In the genomic region with DNA sequence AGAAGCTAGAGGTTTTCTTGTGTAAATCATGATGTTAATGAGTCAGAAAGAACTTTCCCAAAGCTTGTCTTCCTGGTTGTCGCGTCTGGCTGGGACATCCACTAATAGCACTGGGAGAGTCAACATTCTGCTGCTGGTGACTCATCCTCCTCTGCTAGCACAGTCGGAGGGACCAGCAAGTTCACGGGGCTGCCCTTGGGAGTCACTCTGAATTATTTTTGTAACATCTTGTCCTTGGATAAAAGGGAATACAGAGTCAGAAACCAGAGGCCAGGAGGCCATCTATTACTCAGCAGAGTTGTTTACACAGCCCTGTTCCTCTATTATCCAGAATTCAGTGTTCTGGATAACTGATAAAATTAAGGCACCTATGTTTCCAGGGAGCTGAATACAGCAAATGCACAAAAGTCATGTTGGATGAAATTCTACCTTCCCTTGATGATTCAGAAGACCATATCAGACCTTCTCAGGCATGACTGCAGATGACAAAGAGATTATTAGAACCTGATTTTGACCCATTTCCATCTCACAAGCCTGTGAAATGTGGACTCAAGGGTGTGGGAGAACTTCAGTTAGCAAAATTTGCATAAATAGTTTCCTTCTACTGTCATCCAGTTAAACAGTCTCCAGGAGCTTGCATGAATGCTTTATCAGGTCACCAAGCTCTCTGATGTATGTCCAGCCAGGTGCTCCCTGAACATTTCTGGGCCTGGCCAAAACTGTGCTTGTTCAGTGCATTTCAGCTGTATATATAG, we compare ENCODE assay signal across 9 cellular contexts.
A peak's percentile ranks its signal among the peaks of the same experiment; 100 is the strongest.
DNase-seq lines count a peak whose midpoint lies in the region; ATAC-seq and TF ChIP-seq lines count a peak whose summit lies in the region.
"Had no signal": no experiment of that assay in that cellular context is flagged by ENCODE, and none has a peak within 500 bp of the region (broad histone marks: within the 10 kb centered on the region; RNA-seq: fewer than 3 reads in every experiment).

No MANE protein-coding gene starts in this region.

- H3K4me3 Mint-ChIP-seq in stimulated activated memory B cell treated with anti-CD40 and anti-IgM and Interleukin-4, amounts not matched to agents 10 μg/mL and 1 μg/mL and 100 μg/mL, for 72 hours: no peak overlapping the region
- H3K4me3 Mint-ChIP-seq: activated naive CD8-positive, alpha-beta T cell treated with anti-CD3 and anti-CD28 coated beads, Interleukin-2, amount 10 ng/mL, durations not matched to agents 7 days and 5 days had no signal

- DNase-seq in DMS53 treated with DMSO at 0.1 percent for 48 hours (lab: John Stamatoyannopoulos, UW; ENCODE audit: unreplicated experiment) (peak; percentile 99), RKO (ENCODE audit: low spot score) (peak; percentile 94), choroid plexus epithelial cell (ENCODE audit: low read depth) (peak; percentile 95), left lung (peak in 1 of 2 donors; percentile 88), T-helper 2 cell (no peak)
- DNase-seq: activated naive CD8-positive, alpha-beta T cell treated with anti-CD3 and anti-CD28 coated beads, Interleukin-2, amount 10 ng/mL, durations not matched to agents 7 days and 5 days had no signal

- H3K27me3 Mint-ChIP-seq in stimulated activated memory B cell treated with anti-CD40 and anti-IgM and Interleukin-4, amounts not matched to agents 10 μg/mL and 1 μg/mL and 100 μg/mL, for 72 hours: no peaks in the 10 kb centered on the region
- H3K27me3 Mint-ChIP-seq: activated naive CD8-positive, alpha-beta T cell treated with anti-CD3 and anti-CD28 coated beads, Interleukin-2, amount 10 ng/mL, durations not matched to agents 7 days and 5 days had no signal

- peaks cover 14 to 77% of the 10 kb centered on the region in 2 donors for H3K4me1 ChIP-seq in left lung

- peaks cover 6% of the 10 kb centered on the region for H3K36me3 Mint-ChIP-seq in stimulated activated memory B cell treated with anti-CD40 and anti-IgM and Interleukin-4, amounts not matched to agents 10 μg/mL and 1 μg/mL and 100 μg/mL, for 72 hours

- TF ChIP-seq CTCF in choroid plexus epithelial cell (conservative IDR thresholded peaks at IDR 0.05; ENCODE audit: low read depth, low read length) (no peak), left lung (IDR thresholded peaks at IDR 0.05) (no peak)

- no peaks in the 10 kb centered on the region for H3K36me3 ChIP-seq in left lung

- H3K27me3 ChIP-seq in left lung: no peaks in the 10 kb centered on the region

- H3K4me1 Mint-ChIP-seq in stimulated activated memory B cell treated with anti-CD40 and anti-IgM and Interleukin-4, amounts not matched to agents 10 μg/mL and 1 μg/mL and 100 μg/mL, for 72 hours: peaks cover 96% of the 10 kb centered on the region

- H3K9me3 Mint-ChIP-seq in stimulated activated memory B cell treated with anti-CD40 and anti-IgM and Interleukin-4, amounts not matched to agents 10 μg/mL and 1 μg/mL and 100 μg/mL, for 72 hours: no peaks in the 10 kb centered on the region
- H3K9me3 Mint-ChIP-seq: activated naive CD8-positive, alpha-beta T cell treated with anti-CD3 and anti-CD28 coated beads, Interleukin-2, amount 10 ng/mL, durations not matched to agents 7 days and 5 days had no signal

- H3K4me3 ChIP-seq in choroid plexus epithelial cell (ENCODE audit: low read depth, low read length) (no peak overlapping the region), left lung (no peak overlapping the region)

- H3K27ac Mint-ChIP-seq in stimulated activated memory B cell treated with anti-CD40 and anti-IgM and Interleukin-4, amounts not matched to agents 10 μg/mL and 1 μg/mL and 100 μg/mL, for 72 hours: no peak overlapping the region
- H3K27ac Mint-ChIP-seq: activated naive CD8-positive, alpha-beta T cell treated with anti-CD3 and anti-CD28 coated beads, Interleukin-2, amount 10 ng/mL, durations not matched to agents 7 days and 5 days had no signal

- H3K27ac ChIP-seq in left lung: peak overlapping the region; percentile 67 to 79

- intact Hi-C loops in left lung (cut with DNase I): no loop called here

- ATAC-seq in GM19467 (IDR thresholded peaks at IDR 0.05; ENCODE audit: unreplicated experiment): peak; percentile 63
- ATAC-seq in HG03460 (IDR thresholded peaks at IDR 0.05; ENCODE audit: unreplicated experiment): peak; percentile 60
- peak; percentile 93 for ATAC-seq in left lung
- peak; percentile 62 for ATAC-seq in stimulated activated memory B cell treated with anti-CD40 and anti-IgM and Interleukin-4, amounts not matched to agents 10 μg/mL and 1 μg/mL and 100 μg/mL, for 72 hours

- no peaks in the 10 kb centered on the region for H3K9me3 ChIP-seq in left lung

Comparison
In these comparisons a context has a peak if more than half of its experiments do, and no peak if none do; other contexts are left out.
1. DNase-seq: peak in DMS53 treated with DMSO at 0.1 percent for 48 hours (single experiment), RKO (single experiment) and choroid plexus epithelial cell (single experiment); none in T-helper 2 cell (0 of 5).
2. Peak in every context shown above with its lines, with median percentiles within 50 percentile points of each other: ATAC-seq.